Comparison of ENCODE assay signal across 1 cellular context in genomic region chr22:20428496-20429253, GRCh38.
TF ChIP-seq lines count a peak whose summit lies in the region.

No MANE protein-coding gene starts in this region.

TF ChIP-seq in K562, 482 proteins besides CTCF, POLR2A, EP300 and RAD21 (continued from another document and continues in another):
- TF ChIP-seq BRD4 (IDR thresholded peaks at IDR 0.05) (no peak), GTF2F1 (IDR thresholded peaks at IDR 0.05; ENCODE audit: low read depth, low read length) (peak; percentile 30; the same call in 1 of the 2 replicates), ZBTB9 (CRISPR knock-in tag; IDR thresholded peaks at IDR 0.05) (peak; percentile 37; the same call in 1 of the 2 replicates), NFE2L1 (tag; IDR thresholded peaks at IDR 0.05; ENCODE audit: borderline replicate concordance, low read depth) (no peak), ZNF77 (CRISPR knock-in tag; IDR thresholded peaks at IDR 0.05) (no peak), MXD1 (CRISPR knock-in tag; IDR thresholded peaks at IDR 0.05; ENCODE audit: borderline replicate concordance, poor library complexity, severe bottlenecking) (no peak), E2F1 (CRISPR knock-in tag; IDR thresholded peaks at IDR 0.05) (peak; percentile 43; the same call in 1 of the 2 replicates), SETDB1 (IDR thresholded peaks at IDR 0.05; ENCODE audit: low read length) (peak; percentile 92), TCF15 (CRISPR knock-in tag; IDR thresholded peaks at IDR 0.05) (0 out of 2 replicates have a peak, but pooled peaks have one; percentile 50), CBX3 (IDR thresholded peaks at IDR 0.05; ENCODE audit: borderline replicate concordance in 1 of 2, low read length in 2 of 2) (no peak), ZNF507 (tag; conservative IDR thresholded peaks at IDR 0.05) (no peak), TOE1 (IDR thresholded peaks at IDR 0.05; ENCODE audit: borderline replicate concordance) (no peak), TOE1 (CRISPR knock-in tag; IDR thresholded peaks at IDR 0.05; ENCODE audit: borderline replicate concordance, low read depth) (no peak), ARNT (IDR thresholded peaks at IDR 0.05) (0 out of 4 replicates have a peak, but pooled peaks of 1 of the 2 experiments have one; percentile 21), CEBPZ (IDR thresholded peaks at IDR 0.05; ENCODE audit: borderline replicate concordance, low read depth, low read length) (no peak), KLF13 (tag; IDR thresholded peaks at IDR 0.05; ENCODE audit: borderline replicate concordance, low read depth) (peak; percentile 41; the same call in 1 of the 2 replicates), ZNF23 (CRISPR knock-in tag; IDR thresholded peaks at IDR 0.05) (no peak), ERF (CRISPR knock-in tag; IDR thresholded peaks at IDR 0.05) (0 out of 2 replicates have a peak, but pooled peaks have one; percentile 17), ETV6 (IDR thresholded peaks at IDR 0.05; ENCODE audit: borderline replicate concordance in 1 of 2, low read depth in 2 of 2, low read length in 1 of 2) (no peak), ETV6 (CRISPR knock-in tag; IDR thresholded peaks at IDR 0.05; ENCODE audit: borderline replicate concordance) (no peak), CHD1 (IDR thresholded peaks at IDR 0.05; ENCODE audit: low read length) (no peak), JUND (IDR thresholded peaks at IDR 0.05; ENCODE audit: borderline replicate concordance, low read depth, low read length) (0 out of 2 replicates have a peak, but pooled peaks have one; percentile 20), JUND (tag; IDR thresholded peaks at IDR 0.05; ENCODE audit: borderline replicate concordance, low read depth, low read length) (no peak), ATF3 (IDR thresholded peaks at IDR 0.05) (no peak), ATF3 (CRISPR knock-in tag; conservative IDR thresholded peaks at IDR 0.05) (no peak), NFXL1 (CRISPR knock-in tag; IDR thresholded peaks at IDR 0.05) (0 out of 2 replicates have a peak, but pooled peaks have one; percentile 10), ZNF79 (CRISPR knock-in tag; IDR thresholded peaks at IDR 0.05; ENCODE audit: low read depth) (no peak), FOXJ3 (CRISPR knock-in tag; IDR thresholded peaks at IDR 0.05) (no peak), ZNF695 (CRISPR knock-in tag; IDR thresholded peaks at IDR 0.05) (0 out of 2 replicates have a peak, but pooled peaks have one; percentile 56), ZEB2 (IDR thresholded peaks at IDR 0.05) (0 out of 2 replicates have a peak, but pooled peaks have one; percentile 31), ARHGAP35 (IDR thresholded peaks at IDR 0.05; ENCODE audit: partially characterized antibody) (peak; percentile 82), ARID1B (IDR thresholded peaks at IDR 0.05) (peak; percentile 45; the same call in 1 of the 2 replicates), GMEB1 (CRISPR knock-in tag; IDR thresholded peaks at IDR 0.05) (no peak), NFIC (IDR thresholded peaks at IDR 0.05) (no peak), CBFB (CRISPR knock-in tag; IDR thresholded peaks at IDR 0.05) (0 out of 2 replicates have a peak, but pooled peaks have one; percentile 59), MXI1 (IDR thresholded peaks at IDR 0.05; ENCODE audit: low read depth, low read length) (no peak), DNMT1 (IDR thresholded peaks at IDR 0.05) (no peak), ZNF274 (IDR thresholded peaks at IDR 0.05; ENCODE audit: borderline replicate concordance, low read depth, low read length) (no peak), ZNF57 (CRISPR knock-in tag; IDR thresholded peaks at IDR 0.05) (no peak; the same call in 1 of the 2 replicates), ZBTB40 (IDR thresholded peaks at IDR 0.05) (no peak; the same call in 1 of the 2 replicates), ZBTB40 (CRISPR knock-in tag; IDR thresholded peaks at IDR 0.05) (no peak), RHOXF2B (CRISPR knock-in tag; conservative IDR thresholded peaks at IDR 0.05) (no peak), MLX (CRISPR knock-in tag; conservative IDR thresholded peaks at IDR 0.05) (peak; percentile 65 to 77; a peak in 2 of 4 replicates), CAMTA2 (CRISPR knock-in tag; conservative IDR thresholded peaks at IDR 0.05) (0 out of 2 replicates have a peak, but pooled peaks have one; percentile 56), CHD4 (IDR thresholded peaks at IDR 0.05; ENCODE audit: insufficient read depth, insufficient replicate concordance, low read depth, low read length, poor library complexity, severe bottlenecking) (no peak), SMAD3 (CRISPR knock-in tag; conservative IDR thresholded peaks at IDR 0.05) (0 out of 2 replicates have a peak, but pooled peaks have one; percentile 14), TBP (optimal IDR thresholded peaks at IDR 0.05; ENCODE audit: low read depth, low read length) (no peak)
